ENCODE assay signal across 1 cellular context in the genomic region with DNA sequence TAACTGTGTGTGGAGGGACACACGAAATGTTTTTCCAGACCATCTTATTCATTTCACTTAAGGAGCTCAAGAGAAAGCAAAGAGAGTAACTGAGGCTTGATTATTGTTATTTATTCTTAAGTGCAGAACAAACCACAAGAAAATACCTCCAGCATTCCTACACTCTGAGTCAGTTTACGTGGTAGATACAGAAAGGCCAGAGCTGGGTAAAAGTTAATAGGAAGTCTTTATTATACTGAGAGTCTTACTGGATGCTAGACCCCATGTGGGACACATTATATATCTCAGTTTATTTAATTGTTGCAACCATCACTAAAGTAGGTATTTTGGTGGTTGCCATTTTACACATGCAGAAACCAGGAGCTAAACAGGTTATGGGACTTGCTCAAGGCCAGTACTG.
TF ChIP-seq lines count a peak whose summit lies in the region.

No MANE protein-coding gene starts in this region.

TF ChIP-seq in GM23338, 12 proteins besides CTCF, POLR2A, EP300 and RAD21 (continued from another document):
- TF ChIP-seq, protein P1, sequence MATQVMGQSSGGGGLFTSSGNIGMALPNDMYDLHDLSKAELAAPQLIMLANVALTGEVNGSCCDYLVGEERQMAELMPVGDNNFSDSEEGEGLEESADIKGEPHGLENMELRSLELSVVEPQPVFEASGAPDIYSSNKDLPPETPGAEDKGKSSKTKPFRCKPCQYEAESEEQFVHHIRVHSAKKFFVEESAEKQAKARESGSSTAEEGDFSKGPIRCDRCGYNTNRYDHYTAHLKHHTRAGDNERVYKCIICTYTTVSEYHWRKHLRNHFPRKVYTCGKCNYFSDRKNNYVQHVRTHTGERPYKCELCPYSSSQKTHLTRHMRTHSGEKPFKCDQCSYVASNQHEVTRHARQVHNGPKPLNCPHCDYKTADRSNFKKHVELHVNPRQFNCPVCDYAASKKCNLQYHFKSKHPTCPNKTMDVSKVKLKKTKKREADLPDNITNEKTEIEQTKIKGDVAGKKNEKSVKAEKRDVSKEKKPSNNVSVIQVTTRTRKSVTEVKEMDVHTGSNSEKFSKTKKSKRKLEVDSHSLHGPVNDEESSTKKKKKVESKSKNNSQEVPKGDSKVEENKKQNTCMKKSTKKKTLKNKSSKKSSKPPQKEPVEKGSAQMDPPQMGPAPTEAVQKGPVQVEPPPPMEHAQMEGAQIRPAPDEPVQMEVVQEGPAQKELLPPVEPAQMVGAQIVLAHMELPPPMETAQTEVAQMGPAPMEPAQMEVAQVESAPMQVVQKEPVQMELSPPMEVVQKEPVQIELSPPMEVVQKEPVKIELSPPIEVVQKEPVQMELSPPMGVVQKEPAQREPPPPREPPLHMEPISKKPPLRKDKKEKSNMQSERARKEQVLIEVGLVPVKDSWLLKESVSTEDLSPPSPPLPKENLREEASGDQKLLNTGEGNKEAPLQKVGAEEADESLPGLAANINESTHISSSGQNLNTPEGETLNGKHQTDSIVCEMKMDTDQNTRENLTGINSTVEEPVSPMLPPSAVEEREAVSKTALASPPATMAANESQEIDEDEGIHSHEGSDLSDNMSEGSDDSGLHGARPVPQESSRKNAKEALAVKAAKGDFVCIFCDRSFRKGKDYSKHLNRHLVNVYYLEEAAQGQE (IDR thresholded peaks at IDR 0.05; ENCODE audit: unreplicated experiment) = no peak
- no peak for TF ChIP-seq ETS1 (IDR thresholded peaks at IDR 0.05)
- TF ChIP-seq EZH2 (IDR thresholded peaks at IDR 0.05; ENCODE audit: low read depth, unreplicated experiment) = no peak
- no peak for TF ChIP-seq EZH2phosphoT487 (IDR thresholded peaks at IDR 0.05; ENCODE audit: unreplicated experiment)
- TF ChIP-seq, protein P2, sequence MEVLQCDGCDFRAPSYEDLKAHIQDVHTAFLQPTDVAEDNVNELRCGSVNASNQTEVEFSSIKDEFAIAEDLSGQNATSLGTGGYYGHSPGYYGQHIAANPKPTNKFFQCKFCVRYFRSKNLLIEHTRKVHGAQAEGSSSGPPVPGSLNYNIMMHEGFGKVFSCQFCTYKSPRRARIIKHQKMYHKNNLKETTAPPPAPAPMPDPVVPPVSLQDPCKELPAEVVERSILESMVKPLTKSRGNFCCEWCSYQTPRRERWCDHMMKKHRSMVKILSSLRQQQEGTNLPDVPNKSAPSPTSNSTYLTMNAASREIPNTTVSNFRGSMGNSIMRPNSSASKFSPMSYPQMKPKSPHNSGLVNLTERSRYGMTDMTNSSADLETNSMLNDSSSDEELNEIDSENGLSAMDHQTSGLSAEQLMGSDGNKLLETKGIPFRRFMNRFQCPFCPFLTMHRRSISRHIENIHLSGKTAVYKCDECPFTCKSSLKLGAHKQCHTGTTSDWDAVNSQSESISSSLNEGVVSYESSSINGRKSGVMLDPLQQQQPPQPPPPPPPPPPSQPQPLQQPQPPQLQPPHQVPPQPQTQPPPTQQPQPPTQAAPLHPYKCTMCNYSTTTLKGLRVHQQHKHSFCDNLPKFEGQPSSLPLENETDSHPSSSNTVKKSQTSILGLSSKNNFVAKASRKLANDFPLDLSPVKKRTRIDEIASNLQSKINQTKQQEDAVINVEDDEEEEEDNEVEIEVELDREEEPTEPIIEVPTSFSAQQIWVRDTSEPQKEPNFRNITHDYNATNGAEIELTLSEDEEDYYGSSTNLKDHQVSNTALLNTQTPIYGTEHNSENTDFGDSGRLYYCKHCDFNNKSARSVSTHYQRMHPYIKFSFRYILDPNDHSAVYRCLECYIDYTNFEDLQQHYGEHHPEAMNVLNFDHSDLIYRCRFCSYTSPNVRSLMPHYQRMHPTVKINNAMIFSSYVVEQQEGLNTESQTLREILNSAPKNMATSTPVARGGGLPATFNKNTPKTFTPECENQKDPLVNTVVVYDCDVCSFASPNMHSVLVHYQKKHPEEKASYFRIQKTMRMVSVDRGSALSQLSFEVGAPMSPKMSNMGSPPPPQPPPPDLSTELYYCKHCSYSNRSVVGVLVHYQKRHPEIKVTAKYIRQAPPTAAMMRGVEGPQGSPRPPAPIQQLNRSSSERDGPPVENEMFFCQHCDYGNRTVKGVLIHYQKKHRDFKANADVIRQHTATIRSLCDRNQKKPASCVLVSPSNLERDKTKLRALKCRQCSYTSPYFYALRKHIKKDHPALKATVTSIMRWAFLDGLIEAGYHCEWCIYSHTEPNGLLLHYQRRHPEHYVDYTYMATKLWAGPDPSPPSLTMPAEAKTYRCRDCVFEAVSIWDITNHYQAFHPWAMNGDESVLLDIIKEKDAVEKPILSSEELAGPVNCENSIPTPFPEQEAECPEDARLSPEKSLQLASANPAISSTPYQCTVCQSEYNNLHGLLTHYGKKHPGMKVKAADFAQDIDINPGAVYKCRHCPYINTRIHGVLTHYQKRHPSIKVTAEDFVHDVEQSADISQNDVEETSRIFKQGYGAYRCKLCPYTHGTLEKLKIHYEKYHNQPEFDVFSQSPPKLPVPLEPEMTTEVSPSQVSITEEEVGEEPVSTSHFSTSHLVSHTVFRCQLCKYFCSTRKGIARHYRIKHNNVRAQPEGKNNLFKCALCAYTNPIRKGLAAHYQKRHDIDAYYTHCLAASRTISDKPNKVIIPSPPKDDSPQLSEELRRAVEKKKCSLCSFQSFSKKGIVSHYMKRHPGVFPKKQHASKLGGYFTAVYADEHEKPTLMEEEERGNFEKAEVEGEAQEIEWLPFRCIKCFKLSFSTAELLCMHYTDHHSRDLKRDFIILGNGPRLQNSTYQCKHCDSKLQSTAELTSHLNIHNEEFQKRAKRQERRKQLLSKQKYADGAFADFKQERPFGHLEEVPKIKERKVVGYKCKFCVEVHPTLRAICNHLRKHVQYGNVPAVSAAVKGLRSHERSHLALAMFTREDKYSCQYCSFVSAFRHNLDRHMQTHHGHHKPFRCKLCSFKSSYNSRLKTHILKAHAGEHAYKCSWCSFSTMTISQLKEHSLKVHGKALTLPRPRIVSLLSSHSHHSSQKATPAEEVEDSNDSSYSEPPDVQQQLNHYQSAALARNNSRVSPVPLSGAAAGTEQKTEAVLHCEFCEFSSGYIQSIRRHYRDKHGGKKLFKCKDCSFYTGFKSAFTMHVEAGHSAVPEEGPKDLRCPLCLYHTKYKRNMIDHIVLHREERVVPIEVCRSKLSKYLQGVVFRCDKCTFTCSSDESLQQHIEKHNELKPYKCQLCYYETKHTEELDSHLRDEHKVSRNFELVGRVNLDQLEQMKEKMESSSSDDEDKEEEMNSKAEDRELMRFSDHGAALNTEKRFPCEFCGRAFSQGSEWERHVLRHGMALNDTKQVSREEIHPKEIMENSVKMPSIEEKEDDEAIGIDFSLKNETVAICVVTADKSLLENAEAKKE (CRISPR knock-in tag; IDR thresholded peaks at IDR 0.05) = no peak
- no peak for TF ChIP-seq JUNB (IDR thresholded peaks at IDR 0.05; ENCODE audit: unreplicated experiment)
- no peak for TF ChIP-seq POLR2AphosphoS5 (IDR thresholded peaks at IDR 0.05; ENCODE audit: low read depth)
- no peak for TF ChIP-seq STAT1 (IDR thresholded peaks at IDR 0.05; ENCODE audit: unreplicated experiment)
- TF ChIP-seq ZNF331 (CRISPR knock-in tag; IDR thresholded peaks at IDR 0.05; ENCODE audit: low read depth) = no peak
- TF ChIP-seq NANOG (IDR thresholded peaks at IDR 0.05; ENCODE audit: borderline replicate concordance) = no peak
- TF ChIP-seq CREB1 (CRISPR knock-in tag; IDR thresholded peaks at IDR 0.05; ENCODE audit: low read depth) = no peak
